In genomic region chr5:140648132-140648432, GRCh38 we compare ENCODE assay signal across 1 cellular context.
TF ChIP-seq lines count a peak whose summit lies in the region.

No MANE protein-coding gene starts in this region.

TF ChIP-seq in HepG2, 621 proteins besides CTCF, POLR2A, EP300 and RAD21:
- TF ChIP-seq ZNF441 (CRISPR knock-in tag; IDR thresholded peaks at IDR 0.05; ENCODE audit: borderline replicate concordance) = 0 out of 2 replicates have a peak, but pooled peaks have one; percentile 55
- TF ChIP-seq ZNF780A (CRISPR knock-in tag; IDR thresholded peaks at IDR 0.05) = no peak
- no peak for TF ChIP-seq ZNF256 (CRISPR knock-in tag; conservative IDR thresholded peaks at IDR 0.05)
- 0 out of 2 replicates have a peak, but pooled peaks have one; percentile 1 for TF ChIP-seq PITX1 (CRISPR knock-in tag; IDR thresholded peaks at IDR 0.05)
- no peak for TF ChIP-seq POGK (CRISPR knock-in tag; conservative IDR thresholded peaks at IDR 0.05)
- TF ChIP-seq KIAA2018 (CRISPR knock-in tag; IDR thresholded peaks at IDR 0.05; ENCODE audit: borderline replicate concordance) = 0 out of 2 replicates have a peak, but pooled peaks have one; percentile 18
- TF ChIP-seq ZNF263 (CRISPR knock-in tag; IDR thresholded peaks at IDR 0.05) = 0 out of 2 replicates have a peak, but pooled peaks have one; percentile 24
- TF ChIP-seq KLF11 (CRISPR knock-in tag; IDR thresholded peaks at IDR 0.05) = no peak
- 0 out of 2 replicates have a peak, but pooled peaks have one; percentile 5 for TF ChIP-seq SMYD3 (CRISPR knock-in tag; IDR thresholded peaks at IDR 0.05)
- no peak for TF ChIP-seq MIER3 (CRISPR knock-in tag; IDR thresholded peaks at IDR 0.05; ENCODE audit: borderline replicate concordance)
- TF ChIP-seq IKZF1 (IDR thresholded peaks at IDR 0.05) = no peak
- no peak for TF ChIP-seq NCOR1 (IDR thresholded peaks at IDR 0.05; ENCODE audit: borderline replicate concordance, low read length)
- no peak for TF ChIP-seq ZSCAN9 (CRISPR knock-in tag; IDR thresholded peaks at IDR 0.05; ENCODE audit: borderline replicate concordance)
